In the genomic region with DNA sequence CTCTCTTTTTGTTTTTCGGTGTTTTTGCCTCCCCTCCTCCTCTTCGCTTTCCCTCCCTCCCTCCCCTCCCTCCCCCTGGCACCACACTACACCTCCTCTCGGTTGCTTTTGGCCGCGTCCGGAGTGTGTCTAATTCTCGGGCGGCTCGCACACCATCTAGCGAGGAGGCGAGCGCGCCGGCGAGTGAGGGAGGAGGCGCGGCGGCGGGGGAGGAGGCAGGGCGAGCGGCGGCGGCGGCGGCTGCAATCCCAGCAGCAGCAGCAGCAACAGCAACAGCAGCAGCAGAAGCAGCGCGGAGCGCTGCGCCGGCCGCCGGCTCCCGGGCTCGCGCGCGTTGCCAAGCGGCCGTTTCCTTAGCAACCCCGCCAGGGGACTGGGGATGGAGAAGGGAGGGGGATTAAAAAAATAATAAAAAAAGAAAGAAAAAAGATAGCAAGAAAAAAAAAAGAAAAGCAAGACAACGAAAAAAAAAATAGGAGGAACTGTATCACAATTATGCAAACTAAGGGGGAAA, we compare ENCODE assay signal across 9 cellular contexts. TPM values are rescaled to one million over a fixed set of nuclear protein-coding genes. Genes with fewer than 3 reads are reported as not detected.
DNase-seq lines count a peak whose midpoint lies in the region; ATAC-seq and TF ChIP-seq lines count a peak whose summit lies in the region.
"Had no signal": no experiment of that assay in that cellular context is flagged by ENCODE, and none has a peak within 500 bp of the region (broad histone marks: within the 10 kb centered on the region; RNA-seq: fewer than 3 reads in every experiment).

No MANE protein-coding gene starts in this region.

- no peak overlapping the region for H3K4me3 Mint-ChIP-seq in neural crest cell
- H3K4me3 Mint-ChIP-seq: brain had no signal

- no peak for TF ChIP-seq EP300 in gastroesophageal sphincter (IDR thresholded peaks at IDR 0.05)

- H4K8ac ChIP-seq in IMR-90 (ENCODE audit: low read depth in 2 of 2, low read length in 2 of 2), result peak overlapping the region; percentile 68 to 88; a peak in 3 of 4 replicates

- H2BK20ac ChIP-seq in IMR-90 (ENCODE audit: low read depth, low read length), result peak overlapping the region; percentile 58; the same call in 1 of the 2 replicates

- H3K4me3 ChIP-seq in IMR-90 (ENCODE audit: insufficient read depth, low read depth, low read length) (peak overlapping the region; percentile 58), PC-3 (ENCODE audit: low read length) (peak overlapping the region; percentile 95), gastroesophageal sphincter (peak overlapping the region; percentile 50 to 74), tibial artery (peak overlapping the region; percentile 85 to 91)

- peaks cover 5% of the 10 kb centered on the region for H3F3A ChIP-seq in PC-3 (ENCODE audit: low read length, unreplicated experiment)

- intact Hi-C loops in IMR-90 (cut with micrococcal nuclease), result loop anchor here (2.0 to 5.0 kb wide), 5 partner anchors 96 to 1190 kb away; no protein-coding TSS in a partner anchor
- intact Hi-C loops in PC-3 (cut with micrococcal nuclease), result loop anchor here (1.0 to 10.0 kb wide), 8 partner anchors 96 to 1195 kb away; no protein-coding TSS in a partner anchor
- intact Hi-C loops in tibial artery (cut with DNase I; ENCODE audit: low total_unique reads), result no loop called here

- in situ Hi-C loops in IMR-90 (cut with MboI; ENCODE audit: low sequenced_read_pairs), result no loop called here

- H3K4me1 ChIP-seq in IMR-90 (ENCODE audit: control insufficient read depth, insufficient read depth, low read length) (peaks cover 2% of the 10 kb centered on the region; the same call in 1 of the 2 replicates), PC-3 (ENCODE audit: insufficient read depth, low read length) (peaks cover 49% of the 10 kb centered on the region), gastroesophageal sphincter (peaks cover 0 to 48% (median 0%) of the 10 kb centered on the region in 3 donors), tibial artery (peaks cover 0 to 43% (median 5%) of the 10 kb centered on the region in 4 donors)

- no peaks in the 10 kb centered on the region for H3K9me2 ChIP-seq in PC-3 (replicated peaks; ENCODE audit: low read length)

- H4K20me1 ChIP-seq in IMR-90 (ENCODE audit: insufficient read depth, low read length), result no peaks in the 10 kb centered on the region
- H4K20me1 ChIP-seq in PC-3 (ENCODE audit: low read length), result no peaks in the 10 kb centered on the region

- H3K4me2 ChIP-seq in IMR-90 (ENCODE audit: low read depth, low read length) (peak overlapping the region; percentile 92), PC-3 (ENCODE audit: low read length) (peak overlapping the region; percentile 90)

- TF ChIP-seq RAD21 in IMR-90 (IDR thresholded peaks at IDR 0.05; ENCODE audit: low read length), result no peak; the same call in 1 of the 2 replicates

- CTCF ChIA-PET in IMR-90 (lab: Yijun Ruan, JAX) (no interaction called here), PC-3 (lab: Charles Lee) (interaction anchor here (0.7 to 0.9 kb wide), 2 partner anchors 134 to 815 kb away, joined by 3 to 7 read pairs; no protein-coding TSS in a partner anchor)

- H3K9ac ChIP-seq in IMR-90 (ENCODE audit: low read depth, low read length) (peak overlapping the region; percentile 92), PC-3 (ENCODE audit: low read length) (peak overlapping the region; percentile 76)

- no peaks in the 10 kb centered on the region for H3K27me3 ChIP-seq in IMR-90 (ENCODE audit: control insufficient read depth, insufficient read depth, low read length)
- no peaks in the 10 kb centered on the region for H3K27me3 ChIP-seq in PC-3 (ENCODE audit: low read length)
- H3K27me3 ChIP-seq in gastroesophageal sphincter, result no peaks in the 10 kb centered on the region
- no peaks in the 10 kb centered on the region for H3K27me3 ChIP-seq in tibial artery

- TF ChIP-seq CTCF in IMR-90 (conservative IDR thresholded peaks at IDR 0.05; ENCODE audit: low read depth, low read length), result no peak; the same call in 1 of the 2 replicates
- no peak for TF ChIP-seq CTCF in PC-3 (conservative IDR thresholded peaks at IDR 0.05; ENCODE audit: low read depth, low read length)
- TF ChIP-seq CTCF in gastroesophageal sphincter (IDR thresholded peaks at IDR 0.05), result peak in 3 of 4 experiments; percentile 29 to 61 (median 48)
- peak; percentile 19 for TF ChIP-seq CTCF in neural crest cell (conservative IDR thresholded peaks at IDR 0.05)
- TF ChIP-seq CTCF in tibial artery (IDR thresholded peaks at IDR 0.05), result peak in 1 of 2 experiments; percentile 25

- H4K5ac ChIP-seq in IMR-90 (ENCODE audit: low read depth, low read length), result peak overlapping the region; percentile 77

- H2AK9ac ChIP-seq in IMR-90 (replicated peaks; ENCODE audit: low read depth, low read length, poor library complexity), result no peak overlapping the region

- H3K36me3 Mint-ChIP-seq in neural crest cell (ENCODE audit: low read depth), result no peaks in the 10 kb centered on the region
- H3K36me3 Mint-ChIP-seq: brain had no signal

- H3K56ac ChIP-seq in IMR-90 (ENCODE audit: extremely low read depth, insufficient read depth, low read length), result peak overlapping the region; percentile 74

- H3K9me3 Mint-ChIP-seq in neural crest cell, result no peaks in the 10 kb centered on the region
- H3K9me3 Mint-ChIP-seq: brain had no signal

- peaks cover 49% of the 10 kb centered on the region for H3K27me3 Mint-ChIP-seq in neural crest cell (ENCODE audit: low read depth)

- H2BK120ac ChIP-seq in IMR-90 (ENCODE audit: low read depth, low read length), result peak overlapping the region; percentile 81; the same call in 1 of the 2 replicates

- no peak overlapping the region for H3K27ac Mint-ChIP-seq in neural crest cell (ENCODE audit: unreplicated experiment)

- ATAC-seq in GM21717 (IDR thresholded peaks at IDR 0.05; ENCODE audit: unreplicated experiment) (peak; percentile 77), IMR-90 (ENCODE audit: low read depth) (peak; percentile 70), PC-3 (peak; percentile 63), gastroesophageal sphincter (peak; percentile 86)

- WGBS in IMR-90 (ENCODE audit: extremely low coverage in 2 of 2, insufficient read length in 1 of 2), 2 experiments, result 4% methylated on average over 8 of the region's 41 CpGs; no CpG with 5 or more reads in 1 of the 2 experiments
- WGBS in gastroesophageal sphincter (ENCODE audit: low coverage in 1 of 2), 2 donors, result 0% methylated on average over 1 to 18 of the region's 41 CpGs

- H3K36me3 ChIP-seq in IMR-90 (ENCODE audit: control insufficient read depth, insufficient read depth, low read length), result no peaks in the 10 kb centered on the region
- H3K36me3 ChIP-seq in PC-3 (ENCODE audit: low read depth, low read length), result no peaks in the 10 kb centered on the region
- no peaks in the 10 kb centered on the region for H3K36me3 ChIP-seq in gastroesophageal sphincter
- H3K36me3 ChIP-seq in tibial artery, result no peaks in the 10 kb centered on the region

- H2AFZ ChIP-seq in IMR-90 (replicated peaks; ENCODE audit: low read length, poor library complexity) (peak overlapping the region; percentile 96), PC-3 (ENCODE audit: low read length) (peak overlapping the region; percentile 98)

- H2AK5ac ChIP-seq in IMR-90 (ENCODE audit: low read depth, low read length), result no peak overlapping the region

- POLR2A ChIA-PET in IMR-90 (lab: Charles Lee; ENCODE audit: unreplicated experiment) (no interaction called here), PC-3 (lab: Charles Lee; ENCODE audit: unreplicated experiment) (interaction anchor here (0.6 kb wide), 1 partner anchor 374 kb away, joined by 3 read pairs; no protein-coding TSS in a partner anchor)

- dilution Hi-C loops in IMR-90 (cut with HindIII; ENCODE audit: low sequenced_read_pairs, unreplicated experiment), result no loop called here

- H3K9me3 ChIP-seq in IMR-90 (ENCODE audit: control insufficient read depth, insufficient read depth, low read length), result no peaks in the 10 kb centered on the region
- H3K9me3 ChIP-seq in PC-3 (ENCODE audit: low read length), result no peaks in the 10 kb centered on the region
- no peaks in the 10 kb centered on the region for H3K9me3 ChIP-seq in gastroesophageal sphincter
- H3K9me3 ChIP-seq in tibial artery, result no peaks in the 10 kb centered on the region

- H2BK15ac ChIP-seq in IMR-90 (ENCODE audit: low read depth, low read length), result peak overlapping the region; percentile 81; the same call in 2 of the 3 replicates

- H3K18ac ChIP-seq in IMR-90 (ENCODE audit: low read depth, low read length), result peak overlapping the region; percentile 78

- H3K4me1 Mint-ChIP-seq in neural crest cell, result peaks cover 12% of the 10 kb centered on the region

- peak overlapping the region; percentile 94 for H4K91ac ChIP-seq in IMR-90 (ENCODE audit: insufficient read depth, low read depth, low read length)

- peak overlapping the region; percentile 73 for H3K14ac ChIP-seq in IMR-90 (replicated peaks; ENCODE audit: low read depth, low read length)

- H3K4ac ChIP-seq in IMR-90 (ENCODE audit: low read depth, low read length), result peak overlapping the region; percentile 84; the same call in 1 of the 2 replicates

- H3K27ac ChIP-seq in IMR-90 (ENCODE audit: insufficient read depth, low read length) (peak overlapping the region; percentile 87), PC-3 (ENCODE audit: low read length) (peak overlapping the region; percentile 83), gastroesophageal sphincter (peak overlapping the region; percentile 76 to 93 (median 92)), tibial artery (peak overlapping the region; percentile 96 to 99)

- H3K79me2 ChIP-seq in PC-3 (ENCODE audit: low read length), result peaks cover 38% of the 10 kb centered on the region

- peak overlapping the region; percentile 86 for H3K23ac ChIP-seq in IMR-90 (ENCODE audit: low read depth, low read length)

- DNase-seq in DMS53 treated with DMSO at 0.1 percent for 48 hours (lab: John Stamatoyannopoulos, UW; ENCODE audit: unreplicated experiment), result peak; percentile 92
- DNase-seq in IMR-90, result peak; percentile 89
- peak; percentile 89 for DNase-seq in PC-3
- DNase-seq in activated naive CD4-positive, alpha-beta T cell treated with anti-CD3 and anti-CD28 coated beads, Interleukin-2, amount 50 U/mL, for 16 hours, result peak; percentile 49
- peak; percentile 69 for DNase-seq in neural crest cell (ENCODE audit: low read depth, low spot score)
- peak; percentile 90 to 94 for DNase-seq in tibial artery

- TF ChIP-seq POLR2A in IMR-90 (IDR thresholded peaks at IDR 0.05; ENCODE audit: low read depth, low read length) (peak; percentile 89), gastroesophageal sphincter (IDR thresholded peaks at IDR 0.05) (peak; percentile 89)

- H2BK5ac ChIP-seq in IMR-90 (ENCODE audit: low read depth, low read length, poor library complexity, severe bottlenecking), result peak overlapping the region; percentile 98

- BruUV-seq in IMR-90 (replicated peaks; lab: Mats Ljungman, UMichigan) (no TSS peak), PC-3 (replicated peaks; lab: Mats Ljungman, UMichigan) (no TSS peak)

- no peaks in the 10 kb centered on the region for H3K9me1 ChIP-seq in IMR-90 (ENCODE audit: insufficient read depth, low read length)

- peaks cover 0 to 23% of the 10 kb centered on the region in 2 experiments; a peak in 2 of 4 replicates for H3K79me1 ChIP-seq in IMR-90 (ENCODE audit: low read depth in 1 of 2, low read length in 2 of 2)

RNA-seq across cellular contexts. Expression of a gene that starts 0.4 kb away (rescaled TPM):
- 9.1 and 13.1 TPM in 2 replicates for total RNA-seq in IMR-90 (2012; rRNA removed)
- 3.7 and 5.1 TPM in 2 replicates for polyA plus RNA-seq in IMR-90 (2012; rRNA removed)
- polyA plus RNA-seq in IMR-90 (2012; cell fraction: cytosol; rRNA removed), result 0.33 and 0.47 TPM in 2 replicates
- polyA plus RNA-seq in IMR-90 (2012; cell fraction: nucleus; rRNA removed; ENCODE audit: low replicate concordance), result 0.28 and 3.2 TPM in 2 replicates
- total RNA-seq in PC-3 (2014; rRNA removed), result 1.7 and 3.4 TPM in 2 replicates
- 10 to 100 TPM; 33.3 to 73.0 (median 54.1) TPM for total RNA-seq in gastroesophageal sphincter
- 0.58 and 1.1 TPM in 2 replicates for total RNA-seq in neural crest cell

Comparison
In these comparisons a context has a peak if more than half of its experiments do, and no peak if none do; other contexts are left out.
1. Peak in every context shown above with its lines: DNase-seq, ATAC-seq, H3K4me3 ChIP-seq and H3K27ac ChIP-seq.
2. CTCF ChIP-seq: peak in gastroesophageal sphincter (3 of 4) and neural crest cell (single experiment); none in IMR-90 (single experiment) and PC-3 (single experiment).